Comparison of ENCODE assay signal across 10 cellular contexts in the genomic region with DNA sequence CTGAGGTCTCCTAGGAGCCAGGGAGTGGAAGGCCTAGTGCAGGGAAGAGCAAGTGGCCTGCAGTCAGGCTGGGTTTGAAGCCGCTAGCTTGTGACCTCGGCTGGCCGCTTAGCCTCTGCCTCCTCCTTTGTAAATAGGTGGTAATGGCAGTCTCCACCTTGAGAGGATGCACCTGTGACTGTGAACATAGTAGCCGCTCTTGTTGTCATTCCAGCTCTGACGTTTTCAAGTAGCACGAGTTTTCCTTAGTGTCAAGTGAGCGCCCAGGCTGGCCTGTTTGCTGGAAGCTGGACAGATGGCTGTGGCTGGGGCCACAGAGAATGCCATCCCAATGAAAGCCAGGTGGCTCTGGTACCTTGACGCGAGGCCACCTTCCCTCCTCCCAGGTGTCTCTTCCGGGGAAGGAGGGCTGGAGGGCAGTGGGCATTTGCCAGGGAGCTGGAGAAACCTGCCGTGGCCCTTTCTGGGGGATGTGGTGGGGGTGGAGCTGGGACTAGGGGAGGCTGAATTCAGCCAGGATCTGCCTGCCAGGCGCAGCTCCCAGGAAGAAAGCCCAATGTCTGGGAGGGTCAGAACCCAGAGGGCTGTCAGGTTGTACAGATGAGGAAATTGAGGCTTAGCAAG. TPM values are rescaled to one million over a fixed set of nuclear protein-coding genes. Genes with fewer than 3 reads are reported as not detected.
DNase-seq lines count a peak whose midpoint lies in the region; ATAC-seq, FAIRE-seq and TF ChIP-seq lines count a peak whose summit lies in the region.
"Had no signal": no experiment of that assay in that cellular context is flagged by ENCODE, and none has a peak within 500 bp of the region (broad histone marks: within the 10 kb centered on the region; RNA-seq: fewer than 3 reads in every experiment).

No MANE protein-coding gene starts in this region.

- H3K14ac ChIP-seq in H1 (ENCODE audit: insufficient read length) (no peak overlapping the region), trophoblast cell (ENCODE audit: low read length) (peak overlapping the region; percentile 14)

- H4K91ac ChIP-seq in H1 (replicated peaks; ENCODE audit: insufficient read length, low read length) (peak overlapping the region; percentile 21), trophoblast cell (ENCODE audit: low read depth, low read length) (peak overlapping the region; percentile 9)

- no peak overlapping the region for H2AFZ ChIP-seq in H1 (ENCODE audit: low read length)
- no peak overlapping the region for H2AFZ ChIP-seq in trophoblast cell (ENCODE audit: insufficient read depth, low read length, poor library complexity)

- peak overlapping the region; percentile 56; the same call in 1 of the 2 replicates for H2BK12ac ChIP-seq in H1 (ENCODE audit: low read depth, low read length)
- no peak overlapping the region for H2BK12ac ChIP-seq in trophoblast cell (ENCODE audit: low read length)

- H2AK5ac ChIP-seq in H1 (ENCODE audit: low read depth, low read length) (peak overlapping the region; percentile 87), trophoblast cell (ENCODE audit: low read length) (no peak overlapping the region)

- H4K8ac ChIP-seq in H1 (ENCODE audit: extremely low read depth, insufficient read depth, low read length) (no peak overlapping the region), trophoblast cell (ENCODE audit: low read depth, low read length) (no peak overlapping the region)

- ATAC-seq in HG03432 (IDR thresholded peaks at IDR 0.05; ENCODE audit: unreplicated experiment) (no peak), omental fat pad (ENCODE audit: low FRiP score) (no peak), GM19324 (IDR thresholded peaks at IDR 0.05; ENCODE audit: low FRiP score, unreplicated experiment) (no peak)
- ATAC-seq: mucosa of descending colon had no signal

- H3K79me2 ChIP-seq in H1 (ENCODE audit: control insufficient read depth in 1 of 2, insufficient read depth in 2 of 2, low read length in 2 of 2) (peaks cover 0 to 31% of the 10 kb centered on the region in 2 experiments; a peak in 1 of 4 replicates), trophoblast cell (ENCODE audit: control insufficient read depth, insufficient read depth, low read length, poor library complexity) (no peaks in the 10 kb centered on the region)

- no peak overlapping the region for H4K5ac ChIP-seq in H1 (ENCODE audit: insufficient read length, low read depth, low read length)

- H2BK5ac ChIP-seq in H1 (ENCODE audit: low read depth, low read length) = peak overlapping the region; percentile 94; the same call in 1 of the 2 replicates
- H2BK5ac ChIP-seq in trophoblast cell (ENCODE audit: low read depth, low read length, poor library complexity) = no peak overlapping the region

- TF ChIP-seq CTCF in H1 (IDR thresholded peaks at IDR 0.05; ENCODE audit: control extremely low read depth in 1 of 3, insufficient read depth in 1 of 3, low read depth in 1 of 3, low read length in 3 of 3) = no peak
- TF ChIP-seq CTCF in omental fat pad (IDR thresholded peaks at IDR 0.05) = no peak

- H3K9me3 ChIP-seq in H1 (ENCODE audit: insufficient read depth in 2 of 2, low read depth in 1 of 2, low read length in 1 of 2) = no peaks in the 10 kb centered on the region
- H3K9me3 ChIP-seq in trophoblast cell (ENCODE audit: insufficient read depth, low read depth, low read length) = peaks cover 4% of the 10 kb centered on the region
- H3K9me3 ChIP-seq: mucosa of descending colon had no signal

- TF ChIP-seq RAD21 in H1 (IDR thresholded peaks at IDR 0.05 in 1 of 2, conservative IDR thresholded peaks at IDR 0.05 in 1 of 2; ENCODE audit: low read depth in 2 of 2, low read length in 2 of 2) = no peak

- DNase-seq in DMS53 (lab: John Stamatoyannopoulos, UW) (peak; percentile 95), NCI-H2029 treated with DMSO at 0.1 percent for 48 hours (lab: John Stamatoyannopoulos, UW) (peak; percentile 55), H1 (ENCODE audit: low read depth in 1 of 2, low spot score in 2 of 2) (no peak), trophoblast cell (no peak), omental fat pad (ENCODE audit: low spot score) (no peak), NCI-H1092 (lab: John Stamatoyannopoulos, UW) (no peak)
- DNase-seq: NCI-H2081 had no signal

- 0 out of 2 replicates have a peak overlapping the region, but pooled peaks have one; percentile 65 for H2BK15ac ChIP-seq in H1 (ENCODE audit: low read length)

- H3K4me1 ChIP-seq in H1 (replicated peaks in 1 of 4; ENCODE audit: control insufficient read depth in 3 of 4, insufficient read depth in 4 of 4, low read length in 3 of 4) = peaks cover 8 to 45% (median 41%) of the 10 kb centered on the region in 4 experiments
- peaks cover 29 to 49% of the 10 kb centered on the region in 2 experiments for H3K4me1 ChIP-seq in trophoblast cell (ENCODE audit: control insufficient read depth in 1 of 2, insufficient read depth in 2 of 2, low read length in 2 of 2)

- no peak overlapping the region for H2BK120ac ChIP-seq in H1 (replicated peaks; ENCODE audit: low read depth, low read length)
- H2BK120ac ChIP-seq in trophoblast cell (ENCODE audit: insufficient read depth, low read length, poor library complexity) = no peak overlapping the region

- H4K12ac ChIP-seq in trophoblast cell (ENCODE audit: low read depth, low read length) = no peak overlapping the region

- H3K23me2 ChIP-seq in H1 (ENCODE audit: low read depth, low read length) = peaks cover 6% of the 10 kb centered on the region; the same call in 1 of the 2 replicates

- CTCF ChIA-PET in H1 (lab: Charles Lee; ENCODE audit: partially characterized antibody) = interaction anchor here (0.6 to 4.8 kb wide), 17 partner anchors 8 to 339 kb away, joined by 3 to 46 read pairs (median 4); no protein-coding TSS in a partner anchor

- WGBS in H1 (ENCODE audit: extremely low coverage in 1 of 2, insufficient coverage in 1 of 2, insufficient read length in 1 of 2, insufficient replicate concordance in 2 of 2, low coverage in 1 of 2, low lambda C conversion rate in 2 of 2, missing lambda C conversion rate in 1 of 2), 2 experiments = 64% methylated on average over 12 of the region's 12 CpGs; no CpG with 5 or more reads in 1 of the 2 experiments
- no CpG with 5 or more reads among the region's 12 CpGs for WGBS in trophoblast cell (ENCODE audit: extremely low coverage, insufficient coverage, insufficient read length)

- no peak overlapping the region for H3K23ac ChIP-seq in H1 (ENCODE audit: insufficient read length)
- H3K23ac ChIP-seq in trophoblast cell (ENCODE audit: low read length) = no peak overlapping the region

- POLR2A ChIA-PET in H1 (lab: Charles Lee; ENCODE audit: partially characterized antibody) = interaction anchor here (0.9 to 4.6 kb wide), 16 partner anchors 9 to 242 kb away, joined by 3 to 31 read pairs (median 6); no protein-coding TSS in a partner anchor

- H3K4me3 ChIP-seq in H1 (ENCODE audit: extremely low read depth in 1 of 4, insufficient read depth in 2 of 4, low read depth in 3 of 4, low read length in 4 of 4) (peak overlapping the region in 1 of 4 experiments; percentile 77; a peak in 2 of 8 replicates), trophoblast cell (ENCODE audit: low read depth, low read length) (no peak overlapping the region)
- H3K4me3 ChIP-seq: mucosa of descending colon had no signal

- H3K4me2 ChIP-seq in H1 (ENCODE audit: insufficient read depth in 1 of 2, low read depth in 2 of 2, low read length in 2 of 2) (peak overlapping the region; percentile 82 to 86; a peak in 3 of 4 replicates), trophoblast cell (ENCODE audit: low read length) (no peak overlapping the region)

- no peak overlapping the region for H3K56ac ChIP-seq in H1 (replicated peaks; ENCODE audit: insufficient read length, low read depth, low read length)

- H3K27ac ChIP-seq in H1 (ENCODE audit: low read depth, low read length) (no peak overlapping the region), trophoblast cell (ENCODE audit: low read depth, low read length) (no peak overlapping the region)

- no peak for FAIRE-seq in H1 (lab: Jason Lieb, UNC)

- peak overlapping the region; percentile 97 for H2BK20ac ChIP-seq in H1 (ENCODE audit: low read length)

- H3K27me3 ChIP-seq in H1 (replicated peaks in 1 of 4; ENCODE audit: control insufficient read depth in 3 of 4, extremely low read depth in 1 of 4, insufficient read depth in 3 of 4, low read length in 3 of 4) (peaks cover 0 to 11% (median 7%) of the 10 kb centered on the region in 4 experiments; a peak in 3 of 7 replicates), trophoblast cell (ENCODE audit: insufficient read depth, low read length) (no peaks in the 10 kb centered on the region)

- H3K36me3 ChIP-seq in H1 (ENCODE audit: control insufficient read depth in 2 of 4, insufficient read depth in 4 of 4, low read length in 3 of 4) = peaks cover 0 to 5% (median 0%) of the 10 kb centered on the region in 4 experiments; a peak in 2 of 8 replicates
- no peaks in the 10 kb centered on the region for H3K36me3 ChIP-seq in trophoblast cell (ENCODE audit: control insufficient read depth in 1 of 2, insufficient read depth in 2 of 2, low read length in 2 of 2)

- TF ChIP-seq EP300 in H1 (IDR thresholded peaks at IDR 0.05; ENCODE audit: borderline replicate concordance in 1 of 2, low read depth in 2 of 2, low read length in 2 of 2) = no peak

- H3K4ac ChIP-seq in H1 (replicated peaks; ENCODE audit: insufficient read length, low read depth, low read length) (no peak overlapping the region), trophoblast cell (ENCODE audit: low read depth, low read length) (no peak overlapping the region)

- peaks cover 2% of the 10 kb centered on the region; the same call in 1 of the 2 replicates for H3K79me1 ChIP-seq in H1 (ENCODE audit: low read depth, low read length)
- peaks cover 7% of the 10 kb centered on the region for H3K79me1 ChIP-seq in trophoblast cell (ENCODE audit: low read length)

- H3K18ac ChIP-seq in H1 (ENCODE audit: extremely low read depth, low read length) (peak overlapping the region; percentile 97), trophoblast cell (ENCODE audit: low read length) (no peak overlapping the region)

- TF ChIP-seq POLR2A in H1 (IDR thresholded peaks at IDR 0.05; ENCODE audit: control extremely low read depth in 1 of 2, low read depth in 2 of 2, low read length in 2 of 2) = no peak

- H3K9ac ChIP-seq in H1 (replicated peaks in 1 of 4; ENCODE audit: extremely low read depth in 1 of 4, low read depth in 3 of 4, low read length in 3 of 4) (no peak overlapping the region; a peak in 1 of 7 replicates), trophoblast cell (ENCODE audit: low read length) (no peak overlapping the region)

- H4K20me1 ChIP-seq in H1 (replicated peaks in 1 of 2; ENCODE audit: control insufficient read depth in 1 of 2, insufficient read depth in 2 of 2, low read length in 2 of 2) = peaks cover 2 to 22% of the 10 kb centered on the region in 2 experiments

RNA-seq across cellular contexts. Expression of a gene that starts 2.5 kb away (rescaled TPM):
- total RNA-seq in H1 (2021; fragmentation: NEBNext Ultra II Directional; extraction: Animal tissue kit (Norgen Biotek cat#: 25700)) = 108 and 116 TPM in 2 replicates
- 296 and 298 TPM in 2 replicates for polyA plus RNA-seq in H1 (2011; rRNA removed)
- polyA plus RNA-seq in H1 (2011; cell fraction: cytosol; rRNA removed) = 326 TPM
- polyA plus RNA-seq in H1 (2011; cell fraction: nucleus; rRNA removed) = 280 TPM
- 240 to 283 TPM (median 268 TPM) in 4 replicates for polyA plus RNA-seq in H1 (2012, experiment 1 of 2)
- 287 TPM for polyA plus RNA-seq in H1 (2012, experiment 2 of 2)
- polyA plus RNA-seq in H1 (2013, experiment 1 of 2) = 64.1 TPM
- 63.0 TPM for polyA plus RNA-seq in H1 (2013, experiment 2 of 2)
- polyA minus RNA-seq in H1 (2011; rRNA and poly(A)+ RNA removed) = 172 and 229 TPM in 2 replicates
- 85.1 TPM for polyA minus RNA-seq in H1 (2011; cell fraction: cytosol; rRNA and poly(A)+ RNA removed)
- 55.6 TPM for polyA minus RNA-seq in H1 (2011; cell fraction: nucleus; rRNA and poly(A)+ RNA removed)
- polyA plus RNA-seq in trophoblast cell (2013) = 48.8 and 52.2 TPM in 2 replicates
- 100 to 1,000 TPM; 250 to 621 (median 378) TPM for total RNA-seq in omental fat pad

Comparison
In these comparisons a context has a peak if more than half of its experiments do, and no peak if none do; other contexts are left out.
1. DNase-seq: peak in DMS53 (single experiment) and NCI-H2029 treated with DMSO at 0.1 percent for 48 hours (single experiment); none in H1 (0 of 2), trophoblast cell (0 of 2), omental fat pad (single experiment) and NCI-H1092 (single experiment).